Comparison of ENCODE assay signal across 8 cellular contexts in the genomic region with DNA sequence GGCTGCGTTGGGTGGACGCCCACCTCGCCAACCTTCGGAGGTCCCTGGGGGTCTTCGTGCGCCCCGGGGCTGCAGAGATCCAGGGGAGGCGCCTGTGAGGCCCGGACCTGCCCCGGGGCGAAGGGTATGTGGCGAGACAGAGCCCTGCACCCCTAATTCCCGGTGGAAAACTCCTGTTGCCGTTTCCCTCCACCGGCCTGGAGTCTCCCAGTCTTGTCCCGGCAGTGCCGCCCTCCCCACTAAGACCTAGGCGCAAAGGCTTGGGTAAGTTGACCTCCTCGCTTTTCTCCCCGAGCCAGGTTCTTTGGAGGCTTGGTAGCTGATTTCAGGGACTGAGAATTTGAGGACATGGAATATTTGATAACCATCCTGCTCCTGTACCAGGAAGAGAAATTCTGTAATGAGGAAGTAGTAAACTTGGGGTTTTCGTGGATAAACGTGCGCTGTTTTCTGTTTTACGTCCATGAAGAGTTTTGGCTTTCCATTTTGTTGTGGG. TPM values are rescaled to one million over a fixed set of nuclear protein-coding genes. Genes with fewer than 3 reads are reported as not detected.
DNase-seq lines count a peak whose midpoint lies in the region; ATAC-seq and TF ChIP-seq lines count a peak whose summit lies in the region.

No MANE protein-coding gene starts in this region.

- ATAC-seq in HG03196 (IDR thresholded peaks at IDR 0.05; ENCODE audit: unreplicated experiment) (peak; percentile 0), T-cell (replicated peaks in 1 of 4) (no peak), memory B cell (ENCODE audit: low read depth) (no peak)

- H3K4me1 ChIP-seq in effector memory CD4-positive, alpha-beta T cell (ENCODE audit: control insufficient read depth, insufficient read depth, low read length, poor library complexity, severe bottlenecking): peaks cover 15% of the 10 kb centered on the region
- H3K4me1 ChIP-seq in tibial nerve: peaks cover 0 to 32% (median 13%) of the 10 kb centered on the region in 4 donors

- CTCF ChIA-PET in T-cell (lab: Charles Lee): interaction anchor here in 1 of 2 donors (0.9 to 1.3 kb wide), 3 partner anchors 15 to 107 kb away, joined by 3 to 4 read pairs (median 3); no protein-coding TSS in a partner anchor

- H3K27me3 ChIP-seq in effector memory CD4-positive, alpha-beta T cell (replicated peaks; ENCODE audit: control insufficient read depth, insufficient read depth, low read length, poor library complexity, severe bottlenecking): no peaks in the 10 kb centered on the region
- H3K27me3 ChIP-seq in tibial nerve: no peaks in the 10 kb centered on the region

- no peaks in the 10 kb centered on the region for H3K9me3 Mint-ChIP-seq in T-cell
- H3K9me3 Mint-ChIP-seq in memory B cell: no peaks in the 10 kb centered on the region

- no peaks in the 10 kb centered on the region for H3K27me3 Mint-ChIP-seq in T-cell
- H3K27me3 Mint-ChIP-seq in memory B cell: no peaks in the 10 kb centered on the region

- peaks cover 13% of the 10 kb centered on the region for H3K36me3 ChIP-seq in effector memory CD4-positive, alpha-beta T cell (ENCODE audit: control insufficient read depth, insufficient read depth, low read length)
- H3K36me3 ChIP-seq in tibial nerve: peaks cover 0 to 14% (median 0%) of the 10 kb centered on the region in 3 donors

- peak overlapping the region; percentile 68 for H3K27ac ChIP-seq in effector memory CD4-positive, alpha-beta T cell (ENCODE audit: insufficient read depth, low read length, poor library complexity, severe bottlenecking)
- H3K27ac ChIP-seq in tibial nerve: peak overlapping the region; percentile 66 to 96 (median 92)

- TF ChIP-seq POLR2A in tibial nerve (IDR thresholded peaks at IDR 0.05): no peak

- DNase-seq in stimulated activated CD8-positive, alpha-beta memory T cell treated with anti-CD3 and anti-CD28 coated beads, Interleukin-12 subunit alpha, Interleukin-12 subunit beta, amount 100 ng/mL, for 4 hours (ENCODE audit: low read depth): peak; percentile 3
- DNase-seq in stimulated activated CD8-positive, alpha-beta memory T cell treated with anti-CD3 and anti-CD28 coated beads, Interleukin-4, amount 100 ng/mL, for 48 hours: no peak
- DNase-seq in T-cell (peak in 4 of 34 experiments; percentile 1 to 5 (median 2)), memory B cell (ENCODE audit: low spot score in 2 of 2) (no peak), tibial nerve (ENCODE audit: low spot score in 2 of 2) (peak in 1 of 2 donors; percentile 23), epidermal melanocyte (ENCODE audit: insufficient read length, low spot score) (no peak)
- DNase-seq in effector memory CD4-positive, alpha-beta T cell: peak in 1 of 3 donors; percentile 2

- peak overlapping the region; percentile 92 for H3K4me3 ChIP-seq in effector memory CD4-positive, alpha-beta T cell (ENCODE audit: insufficient read depth, low read depth, low read length, poor library complexity, severe bottlenecking)
- peak overlapping the region; percentile 86 to 98 (median 94) for H3K4me3 ChIP-seq in tibial nerve

- no peaks in the 10 kb centered on the region for H3K36me3 Mint-ChIP-seq in T-cell
- H3K36me3 Mint-ChIP-seq in memory B cell: peaks cover 5% of the 10 kb centered on the region

- WGBS in tibial nerve, 2 donors: 0 to 1% methylated on average over 19 to 20 of the region's 24 CpGs

- no peak for TF ChIP-seq CTCF in tibial nerve (IDR thresholded peaks at IDR 0.05)

- no peak for TF ChIP-seq EP300 in tibial nerve (IDR thresholded peaks at IDR 0.05)

- no peaks in the 10 kb centered on the region for H3K9me3 ChIP-seq in effector memory CD4-positive, alpha-beta T cell (ENCODE audit: control insufficient read depth, low read length)
- no peaks in the 10 kb centered on the region for H3K9me3 ChIP-seq in tibial nerve

- H3K27ac Mint-ChIP-seq in T-cell (peak overlapping the region; percentile 74 to 89), memory B cell (peak overlapping the region; percentile 95)

- POLR2A ChIA-PET in T-cell (lab: Charles Lee): no interaction called here

- H3K4me1 Mint-ChIP-seq in T-cell: peaks cover 15 to 41% (median 38%) of the 10 kb centered on the region in 3 donors
- H3K4me1 Mint-ChIP-seq in memory B cell: peaks cover 12% of the 10 kb centered on the region

- H3K4me3 Mint-ChIP-seq in T-cell (peak overlapping the region; percentile 97 to 99 (median 98)), memory B cell (peak overlapping the region; percentile 99)

RNA-seq across cellular contexts. Expression of a gene that starts 0.5 kb away (rescaled TPM):
- total RNA-seq in T-cell: 10 to 100 TPM; 20.7 to 27.6 (median 23.5) TPM
- 10 to 100 TPM; 12.1 to 18.1 (median 15.5) TPM for total RNA-seq in tibial nerve

RNA-seq across cellular contexts. Expression of a gene that starts 1.0 kb away (rescaled TPM):
- total RNA-seq in T-cell (1 to 10 TPM; 2.2 to 8.7 (median 7.3) TPM), tibial nerve (10 to 100 TPM in 3 of 4 donors, 1 to 10 TPM in 1; 8.7 to 17.7 (median 11.7) TPM)

RNA-seq across cellular contexts. Expression of a gene that starts 52.1 kb away (rescaled TPM):
- total RNA-seq in T-cell (100 to 1,000 TPM; 256 to 438 (median 269) TPM), tibial nerve (100 to 1,000 TPM; 271 to 309 (median 298) TPM)
